9 cellular contexts compared by ENCODE assay signal in genomic region chrX:44675364-44676024, GRCh38.
A peak's percentile ranks its signal among the peaks of the same experiment; 100 is the strongest.
DNase-seq lines count a peak whose midpoint lies in the region; ATAC-seq and FAIRE-seq lines count a peak whose summit lies in the region.
"Had no signal": no experiment of that assay in that cellular context is flagged by ENCODE, and none has a peak within 500 bp of the region (broad histone marks: within the 10 kb centered on the region; RNA-seq: fewer than 3 reads in every experiment).

No MANE protein-coding gene starts in this region.

- ATAC-seq in GM18861 (IDR thresholded peaks at IDR 0.05; ENCODE audit: unreplicated experiment): no peak
- ATAC-seq: Panc1 had no signal

- DNase-seq in AG08396 (ENCODE audit: low spot score) (peak; percentile 70), NCI-H1092 (lab: John Stamatoyannopoulos, UW) (peak; percentile 78), amniotic stem cell (lab: John Stamatoyannopoulos, UW) (peak; percentile 53), ecto neural progenitor cell (ENCODE audit: low spot score) (no peak), DMS114 treated with DMSO at 0.1 percent for 48 hours (lab: John Stamatoyannopoulos, UW; ENCODE audit: unreplicated experiment) (no peak)
- DNase-seq in activated CD4-positive, alpha-beta T cell treated with anti-CD3 and anti-CD28 coated beads for 1 hour: no peak

- FAIRE-seq in islet of Langerhans (lab: Jason Lieb, UNC): peak; percentile 89

Comparison
In these comparisons a context has a peak if more than half of its experiments do, and no peak if none do; other contexts are left out.
1. DNase-seq: peak in AG08396 (single experiment), NCI-H1092 (single experiment) and amniotic stem cell (single experiment); none in ecto neural progenitor cell (single experiment), activated CD4-positive, alpha-beta T cell treated with anti-CD3 and anti-CD28 coated beads for 1 hour (single experiment) and DMS114 treated with DMSO at 0.1 percent for 48 hours (single experiment).